In genomic region chr6:106339334-106340029, GRCh38 we compare ENCODE assay signal across 8 cellular contexts. TPM values are rescaled to one million over a fixed set of nuclear protein-coding genes. Genes with fewer than 3 reads are reported as not detected.
A peak's percentile ranks its signal among the peaks of the same experiment; 100 is the strongest.
DNase-seq lines count a peak whose midpoint lies in the region; ATAC-seq and TF ChIP-seq lines count a peak whose summit lies in the region.

No MANE protein-coding gene starts in this region.

- TF ChIP-seq CTCF in dorsolateral prefrontal cortex (IDR thresholded peaks at IDR 0.05 in 54 of 56, conservative IDR thresholded peaks at IDR 0.05 in 2 of 56; ENCODE audit: low read depth in 1 of 56, partially characterized antibody in 56 of 56): peak; percentile 43 to 83 (median 69)
- TF ChIP-seq CTCF in lung (IDR thresholded peaks at IDR 0.05; ENCODE audit: control extremely low read depth, extremely low read depth): peak; percentile 40

- H3K4me1 ChIP-seq in lung (ENCODE audit: control insufficient read depth in 2 of 2, insufficient read depth in 2 of 2, low read length in 2 of 2): no peaks in the 10 kb centered on the region

- WGBS in lung, 2 donors: 17 to 18% methylated on average over 9 of the region's 9 CpGs

- ATAC-seq in HG02759 (IDR thresholded peaks at IDR 0.05; ENCODE audit: unreplicated experiment) (peak; percentile 84), lung (ENCODE audit: insufficient read depth, low FRiP score) (peak; percentile 79)

- H3K27ac ChIP-seq in dorsolateral prefrontal cortex: no peak overlapping the region
- no peak overlapping the region for H3K27ac ChIP-seq in lung (ENCODE audit: low read depth in 1 of 2, low read length in 1 of 2)

- no peaks in the 10 kb centered on the region for H3K9me3 ChIP-seq in lung (ENCODE audit: control insufficient read depth in 2 of 2, insufficient read depth in 1 of 2, low read length in 1 of 2)

- intact Hi-C loops in dorsolateral prefrontal cortex (cut with DNase I): loop anchor here in 1 of 2 donors (2.0 to 5.0 kb wide), 3 partner anchors 108 to 638 kb away; no protein-coding TSS in a partner anchor

- peaks cover 0 to 3% (median 0%) of the 10 kb centered on the region in 45 donors for H3K27me3 ChIP-seq in dorsolateral prefrontal cortex
- H3K27me3 ChIP-seq in lung (ENCODE audit: control insufficient read depth, insufficient read depth): no peaks in the 10 kb centered on the region

- H3K4me3 ChIP-seq in dorsolateral prefrontal cortex (peak overlapping the region in 22 of 59 donors; percentile 5 to 43 (median 28)), lung (no peak overlapping the region)

- DNase-seq in ELR (ENCODE audit: low read depth) (peak; percentile 91), NCI-H345 (lab: John Stamatoyannopoulos, UW) (peak; percentile 76), dorsolateral prefrontal cortex (peak in 4 of 10 donors; percentile 21 to 69 (median 42)), lung (ENCODE audit: low spot score) (peak; percentile 38), cerebellar nuclear complex (lab: John Stamatoyannopoulos, UW) (no peak)
- DNase-seq in activated CD4-positive, alpha-beta T cell treated with anti-CD3 and anti-CD28 coated beads for 4 hours: peak; percentile 45 to 50
- DNase-seq in stimulated activated naive CD4-positive, alpha-beta T cell treated with Interleukin-2 at 50 U/mL for 16 hours (lab: John Stamatoyannopoulos, UW): peak; percentile 5

- H3K36me3 ChIP-seq in lung (ENCODE audit: control insufficient read depth in 2 of 2, insufficient read depth in 2 of 2, low read length in 2 of 2): no peaks in the 10 kb centered on the region

RNA-seq across cellular contexts. Expression of gene ATG5, which starts 13.9 kb away (rescaled TPM):
- 10 to 100 TPM; 20.6 to 54.1 (median 34.8) TPM for total RNA-seq in dorsolateral prefrontal cortex
- 10 to 100 TPM; 26.3 to 54.2 TPM for total RNA-seq in lung
- polyA plus RNA-seq in lung: 10 to 100 TPM; 15.0 to 18.3 TPM

RNA-seq across cellular contexts. Expression of gene CRYBG1, which starts 21.0 kb away (rescaled TPM):
- total RNA-seq in dorsolateral prefrontal cortex (1 to 10 TPM in 53 of 120 experiments, under 1 TPM in 67; 0.27 to 2.8 (median 0.94) TPM), lung (10 to 100 TPM; 12.1 to 28.0 TPM)
- 10 to 100 TPM in 1 of 2 donors, 1 to 10 TPM in 1; 5.7 to 13.2 TPM for polyA plus RNA-seq in lung

Comparison
In these comparisons a context has a peak if more than half of its experiments do, and no peak if none do; other contexts are left out.
1. DNase-seq: peak in ELR (single experiment), NCI-H345 (single experiment), activated CD4-positive, alpha-beta T cell treated with anti-CD3 and anti-CD28 coated beads for 4 hours (2 of 2), lung (single experiment) and stimulated activated naive CD4-positive, alpha-beta T cell treated with Interleukin-2 at 50 U/mL for 16 hours (single experiment); none in cerebellar nuclear complex (0 of 2).